In the genomic region with DNA sequence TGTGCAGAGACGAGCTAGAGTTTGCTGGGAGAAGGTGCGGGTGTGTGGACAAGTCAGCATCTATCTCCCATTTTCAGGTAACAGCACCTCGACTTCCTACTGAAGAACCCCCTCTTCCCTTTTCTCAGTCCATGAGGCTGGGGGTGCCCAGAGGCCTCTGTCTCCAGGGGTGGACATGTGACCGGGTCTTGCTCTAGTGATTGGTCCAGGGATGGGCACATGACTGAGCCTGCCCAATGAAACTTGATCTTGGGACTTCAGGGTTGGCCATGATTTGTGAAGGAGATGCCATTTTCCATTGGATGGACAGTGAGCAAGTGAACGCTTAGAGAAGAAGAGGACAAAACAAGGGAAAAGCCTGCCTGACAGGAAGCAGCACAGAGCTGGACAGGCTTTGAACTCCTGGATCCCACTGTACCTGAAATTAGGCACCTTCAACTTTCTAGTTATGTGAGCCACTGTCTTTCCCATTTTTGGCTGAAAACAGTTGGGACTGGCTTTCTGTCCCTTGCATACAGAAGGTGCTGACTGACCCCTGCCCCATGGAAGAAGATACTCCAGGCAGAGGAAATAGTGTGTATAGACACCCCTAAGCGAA, we compare ENCODE assay signal across 12 cellular contexts.
DNase-seq lines count a peak whose midpoint lies in the region; ATAC-seq and TF ChIP-seq lines count a peak whose summit lies in the region.
"Had no signal": no experiment of that assay in that cellular context is flagged by ENCODE, and none has a peak within 500 bp of the region (broad histone marks: within the 10 kb centered on the region; RNA-seq: fewer than 3 reads in every experiment).

No MANE protein-coding gene starts in this region.

- H3K4me3 Mint-ChIP-seq in nephron progenitor cell = no peak overlapping the region
- H3K4me3 Mint-ChIP-seq: effector memory CD8-positive, alpha-beta T cell had no signal

- H3K27ac ChIP-seq in SJSA1 (peak overlapping the region; percentile 6; the same call in 1 of the 2 replicates), fibroblast of lung (ENCODE audit: insufficient read depth, low read length) (peak overlapping the region; percentile 70), rectal smooth muscle tissue (ENCODE audit: low read depth, low read length) (peak overlapping the region; percentile 11)

- H3K9ac ChIP-seq in fibroblast of lung (ENCODE audit: insufficient read depth, low read length) = no peak overlapping the region
- no peak overlapping the region for H3K9ac ChIP-seq in rectal smooth muscle tissue (ENCODE audit: low read length)

- DNase-seq in H4 (ENCODE audit: low spot score) = peak; percentile 53
- no peak for DNase-seq in SJSA1 (ENCODE audit: low read depth in 1 of 2, low spot score in 2 of 2)
- DNase-seq in fibroblast of lung (ENCODE audit: low read depth in 2 of 2) = peak in 1 of 2 donors; percentile 36
- DNase-seq in nephron progenitor cell = no peak
- DNase-seq: activated gamma-delta T cell treated with Interleukin-2 at 50 U/mL for 16 hours; effector memory CD8-positive, alpha-beta T cell; MM.1S had no signal

- no peaks in the 10 kb centered on the region for H3K36me3 Mint-ChIP-seq in nephron progenitor cell (ENCODE audit: low read depth)

- no peaks in the 10 kb centered on the region for H3K9me3 ChIP-seq in SJSA1 (replicated peaks)
- no peaks in the 10 kb centered on the region for H3K9me3 ChIP-seq in fibroblast of lung (ENCODE audit: control insufficient read depth, insufficient read depth, low read depth, low read length)
- H3K9me3 ChIP-seq: Caco-2 had no signal

- no peak overlapping the region for H3K4me2 ChIP-seq in fibroblast of lung (ENCODE audit: extremely low read depth, insufficient read depth, low read length)

- no peaks in the 10 kb centered on the region for H3K79me2 ChIP-seq in fibroblast of lung (ENCODE audit: control insufficient read depth, insufficient read depth, low read length)

- H3K9me3 Mint-ChIP-seq in nephron progenitor cell = peaks cover 12% of the 10 kb centered on the region
- H3K9me3 Mint-ChIP-seq: effector memory CD8-positive, alpha-beta T cell had no signal

- H3K27ac Mint-ChIP-seq in nephron progenitor cell = no peak overlapping the region
- H3K27ac Mint-ChIP-seq: effector memory CD8-positive, alpha-beta T cell had no signal

- no peaks in the 10 kb centered on the region for H3K36me3 ChIP-seq in SJSA1
- no peaks in the 10 kb centered on the region for H3K36me3 ChIP-seq in fibroblast of lung (ENCODE audit: control insufficient read depth, insufficient read depth, low read length)
- H3K36me3 ChIP-seq in rectal smooth muscle tissue (ENCODE audit: control insufficient read depth, insufficient read depth, low read length) = no peaks in the 10 kb centered on the region

- H2AFZ ChIP-seq in fibroblast of lung (ENCODE audit: low read length) = no peak overlapping the region

- peaks cover 28% of the 10 kb centered on the region for H3K4me1 Mint-ChIP-seq in nephron progenitor cell

- no peak for TF ChIP-seq CTCF in fibroblast of lung (conservative IDR thresholded peaks at IDR 0.05 in 1 of 2, IDR thresholded peaks at IDR 0.05 in 1 of 2; ENCODE audit: low read depth in 1 of 2, low read length in 2 of 2)
- no peak for TF ChIP-seq CTCF in nephron progenitor cell (IDR thresholded peaks at IDR 0.05)

- H3K4me1 ChIP-seq in SJSA1 (replicated peaks) (peaks cover 37% of the 10 kb centered on the region), fibroblast of lung (ENCODE audit: control insufficient read depth, extremely low read depth, insufficient read depth, low read length) (peaks cover 21% of the 10 kb centered on the region), rectal smooth muscle tissue (ENCODE audit: control insufficient read depth, insufficient read depth, low read length) (peaks cover 18% of the 10 kb centered on the region)

- H3K4me3 ChIP-seq in SJSA1 (no peak overlapping the region), fibroblast of lung (replicated peaks in 1 of 4; ENCODE audit: control extremely low read depth in 1 of 4, insufficient read depth in 1 of 4, low read depth in 3 of 4, low read length in 4 of 4) (no peak overlapping the region), rectal smooth muscle tissue (ENCODE audit: low read length) (no peak overlapping the region)

- H4K20me1 ChIP-seq in fibroblast of lung (ENCODE audit: control insufficient read depth, extremely low read depth, insufficient read depth, low read length) = no peaks in the 10 kb centered on the region

- peaks cover 26% of the 10 kb centered on the region for H3K27me3 Mint-ChIP-seq in nephron progenitor cell (ENCODE audit: low read depth, poor library complexity)

- ATAC-seq in GM18502 (IDR thresholded peaks at IDR 0.05; ENCODE audit: poor library complexity, unreplicated experiment) = no peak
- no peak for ATAC-seq in HG02642 (IDR thresholded peaks at IDR 0.05; ENCODE audit: poor library complexity, unreplicated experiment)
- ATAC-seq in GM18498 (IDR thresholded peaks at IDR 0.05; ENCODE audit: unreplicated experiment) = no peak
- ATAC-seq: effector memory CD8-positive, alpha-beta T cell had no signal

- H3K27me3 ChIP-seq in SJSA1 (replicated peaks) (no peaks in the 10 kb centered on the region), fibroblast of lung (ENCODE audit: control insufficient read depth, insufficient read depth, low read length) (no peaks in the 10 kb centered on the region), rectal smooth muscle tissue (ENCODE audit: control insufficient read depth, insufficient read depth, low read length) (no peaks in the 10 kb centered on the region)

Comparison
In these comparisons a context has a peak if more than half of its experiments do, and no peak if none do; other contexts are left out.
1. H3K27ac ChIP-seq: peak in every context shown above with its lines; median percentile 70 in fibroblast of lung; 11 in rectal smooth muscle tissue; 6 in SJSA1.